Comparison of ENCODE assay signal across 1 cellular context in the genomic region with DNA sequence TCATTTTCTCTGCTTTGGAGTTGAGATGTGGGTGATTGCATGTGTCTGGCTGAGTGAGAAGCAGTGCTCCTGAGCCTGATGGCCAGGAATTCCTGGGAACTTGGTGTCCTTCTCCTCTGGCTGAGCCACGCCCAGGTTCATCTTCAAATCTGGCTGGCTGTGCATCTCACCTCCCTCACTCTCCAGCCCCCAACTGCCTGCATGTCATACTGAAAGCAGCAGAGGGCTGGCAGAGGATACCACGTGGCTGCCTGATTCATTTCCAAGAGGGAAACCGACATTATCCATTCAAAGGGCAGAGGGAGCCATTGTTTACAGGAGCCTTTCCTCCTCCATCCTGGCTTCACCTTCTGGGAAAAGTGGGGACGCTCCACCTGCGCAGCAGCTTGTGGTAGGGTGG.
TF ChIP-seq lines count a peak whose summit lies in the region.

No MANE protein-coding gene starts in this region.

TF ChIP-seq in SK-N-SH, 30 proteins besides CTCF, POLR2A, EP300 and RAD21 (continued from another document):
- TF ChIP-seq, protein P1, sequence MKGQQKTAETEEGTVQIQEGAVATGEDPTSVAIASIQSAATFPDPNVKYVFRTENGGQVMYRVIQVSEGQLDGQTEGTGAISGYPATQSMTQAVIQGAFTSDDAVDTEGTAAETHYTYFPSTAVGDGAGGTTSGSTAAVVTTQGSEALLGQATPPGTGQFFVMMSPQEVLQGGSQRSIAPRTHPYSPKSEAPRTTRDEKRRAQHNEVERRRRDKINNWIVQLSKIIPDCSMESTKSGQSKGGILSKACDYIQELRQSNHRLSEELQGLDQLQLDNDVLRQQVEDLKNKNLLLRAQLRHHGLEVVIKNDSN (IDR thresholded peaks at IDR 0.05; ENCODE audit: borderline replicate concordance, low read depth): peak; percentile 55; the same call in 1 of the 2 replicates
- no peak for TF ChIP-seq RCOR1 (IDR thresholded peaks at IDR 0.05; ENCODE audit: low read length)
- TF ChIP-seq FOXM1 (IDR thresholded peaks at IDR 0.05; ENCODE audit: low read depth): no peak
- no peak for TF ChIP-seq YY1 (IDR thresholded peaks at IDR 0.05; ENCODE audit: low read depth)
- TF ChIP-seq, protein P2, sequence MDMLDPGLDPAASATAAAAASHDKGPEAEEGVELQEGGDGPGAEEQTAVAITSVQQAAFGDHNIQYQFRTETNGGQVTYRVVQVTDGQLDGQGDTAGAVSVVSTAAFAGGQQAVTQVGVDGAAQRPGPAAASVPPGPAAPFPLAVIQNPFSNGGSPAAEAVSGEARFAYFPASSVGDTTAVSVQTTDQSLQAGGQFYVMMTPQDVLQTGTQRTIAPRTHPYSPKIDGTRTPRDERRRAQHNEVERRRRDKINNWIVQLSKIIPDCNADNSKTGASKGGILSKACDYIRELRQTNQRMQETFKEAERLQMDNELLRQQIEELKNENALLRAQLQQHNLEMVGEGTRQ (IDR thresholded peaks at IDR 0.05; ENCODE audit: borderline replicate concordance, low read depth, low read length): no peak
- TF ChIP-seq, protein P3, sequence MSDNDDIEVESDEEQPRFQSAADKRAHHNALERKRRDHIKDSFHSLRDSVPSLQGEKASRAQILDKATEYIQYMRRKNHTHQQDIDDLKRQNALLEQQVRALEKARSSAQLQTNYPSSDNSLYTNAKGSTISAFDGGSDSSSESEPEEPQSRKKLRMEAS (IDR thresholded peaks at IDR 0.05; ENCODE audit: low read depth): peak; percentile 85; the same call in 1 of the 2 replicates
